8 cellular contexts compared by ENCODE assay signal in genomic region chr18:63155169-63155852, GRCh38.
A peak's percentile ranks its signal among the peaks of the same experiment; 100 is the strongest.
DNase-seq lines count a peak whose midpoint lies in the region; ATAC-seq, FAIRE-seq and TF ChIP-seq lines count a peak whose summit lies in the region.

No MANE protein-coding gene starts in this region.

- no peak overlapping the region for H3K27ac ChIP-seq in HepG2 (ENCODE audit: extremely low read length, insufficient read depth, low read length)

- H3K36me3 ChIP-seq in HepG2 (replicated peaks in 1 of 2; ENCODE audit: control insufficient read depth in 1 of 2, insufficient read depth in 2 of 2, low read length in 2 of 2): no peaks in the 10 kb centered on the region

- peaks cover 9% of the 10 kb centered on the region for H3K4me1 ChIP-seq in HepG2 (ENCODE audit: insufficient read depth, low read length)

- TF ChIP-seq POLR2A in HepG2 (IDR thresholded peaks at IDR 0.05; ENCODE audit: insufficient read depth in 1 of 2, low read depth in 2 of 2, low read length in 2 of 2): no peak

- H3K9ac ChIP-seq in HepG2 (ENCODE audit: insufficient read depth, low read depth, low read length): no peak overlapping the region

- POLR2A ChIA-PET in HepG2 (lab: Yijun Ruan, JAX): no interaction called here

- peak overlapping the region; percentile 66 for H3K4me2 ChIP-seq in HepG2 (ENCODE audit: low read depth, low read length)

- TF ChIP-seq EP300 in HepG2 (IDR thresholded peaks at IDR 0.05; ENCODE audit: low read depth in 2 of 2, low read length in 2 of 2) (no peak), HepG2 (CRISPR knock-in tag; IDR thresholded peaks at IDR 0.05; ENCODE audit: borderline replicate concordance) (no peak)

- in situ Hi-C loops in T47D (cut with HindIII; ENCODE audit: low pct_unique_long_range_greater_than_20kb, low sequenced_read_pairs): no loop called here
- in situ Hi-C loops in HepG2 (cut with HindIII; ENCODE audit: extremely low pct_ligation_motif_present, low pct_unique_long_range_greater_than_20kb): no loop called here

- H4K20me1 ChIP-seq in HepG2 (ENCODE audit: insufficient read depth, low read length): no peaks in the 10 kb centered on the region

- 17% methylated on average over 23 of the region's 23 CpGs for WGBS in HepG2 (ENCODE audit: low lambda C conversion rate)

- CTCF ChIA-PET in HepG2 (lab: Yijun Ruan, JAX; ENCODE audit: low intra/inter-chr PET ratio, low total read pairs): interaction anchor here (1.1 kb wide), 1 partner anchor 139 kb away, joined by 3 read pairs; no protein-coding TSS in a partner anchor

- DNase-seq in NCI-H146 (lab: John Stamatoyannopoulos, UW) (peak; percentile 99), UCSD-AML1 (lab: John Stamatoyannopoulos, UW; ENCODE audit: unreplicated experiment) (peak; percentile 51), T47D (ENCODE audit: low read depth in 1 of 2, low spot score in 1 of 2) (peak; percentile 11 to 81), HepG2 (ENCODE audit: low spot score) (peak; percentile 35), kidney glomerular epithelial cell (lab: John Stamatoyannopoulos, UW) (no peak)
- DNase-seq in stimulated activated CD8-positive, alpha-beta memory T cell treated with anti-CD3 and anti-CD28 coated beads, Interleukin-12 subunit alpha, Interleukin-12 subunit beta, amount 100 ng/mL, for 1 hour (ENCODE audit: low read depth): peak; percentile 55

- TF ChIP-seq CTCF in HepG2 (CRISPR knock-in tag; IDR thresholded peaks at IDR 0.05): peak; percentile 86

- TF ChIP-seq RAD21 in HepG2 (CRISPR knock-in tag; IDR thresholded peaks at IDR 0.05): peak; percentile 40; the same call in 1 of the 2 replicates

- no peak overlapping the region for H2AFZ ChIP-seq in HepG2 (ENCODE audit: low read length)

- no TSS peak for BruUV-seq in HepG2 (replicated peaks; lab: Mats Ljungman, UMichigan)

- no peaks in the 10 kb centered on the region for H3K79me2 ChIP-seq in HepG2 (ENCODE audit: insufficient read depth, low read length)

- intact Hi-C loops in HepG2 (cut with micrococcal nuclease; ENCODE audit: unreplicated experiment): loop anchor here (1.0 kb wide), 1 partner anchor 139 kb away; no protein-coding TSS in a partner anchor

- peaks cover 1 to 73% of the 10 kb centered on the region in 2 experiments; a peak in 4 of 5 replicates for H3K27me3 ChIP-seq in HepG2 (ENCODE audit: control insufficient read depth in 1 of 2, insufficient read depth in 2 of 2, low read length in 2 of 2)

- H3K9me3 ChIP-seq in HepG2 (ENCODE audit: low read length): no peaks in the 10 kb centered on the region

- FAIRE-seq in HepG2 (lab: Jason Lieb, UNC): peak; percentile 28

- ATAC-seq in GM18499 (IDR thresholded peaks at IDR 0.05; ENCODE audit: insufficient read depth, unreplicated experiment) (peak; percentile 32), HG02852 (IDR thresholded peaks at IDR 0.05; ENCODE audit: unreplicated experiment) (peak; percentile 33), HepG2 (peak; percentile 98)

- peak overlapping the region in 1 of 3 experiments; percentile 39; a peak in 1 of 6 replicates for H3K4me3 ChIP-seq in HepG2 (replicated peaks in 1 of 3; ENCODE audit: insufficient read depth in 1 of 3, low read depth in 2 of 3, low read length in 3 of 3)

TF ChIP-seq in HepG2, 621 proteins besides CTCF, POLR2A, EP300 and RAD21 (continues in another document):
- no peak for TF ChIP-seq ZNF230 (CRISPR knock-in tag; IDR thresholded peaks at IDR 0.05)
- TF ChIP-seq ARID4A (CRISPR knock-in tag; IDR thresholded peaks at IDR 0.05; ENCODE audit: borderline replicate concordance): no peak
- no peak for TF ChIP-seq NFIB (CRISPR knock-in tag; IDR thresholded peaks at IDR 0.05; ENCODE audit: borderline replicate concordance)
- no peak for TF ChIP-seq TBP (CRISPR knock-in tag; IDR thresholded peaks at IDR 0.05)
- TF ChIP-seq SSRP1 (CRISPR knock-in tag; IDR thresholded peaks at IDR 0.05): no peak
- TF ChIP-seq KDM6A (CRISPR knock-in tag; IDR thresholded peaks at IDR 0.05; ENCODE audit: low read depth): no peak
- no peak for TF ChIP-seq NR1H2 (CRISPR knock-in tag; IDR thresholded peaks at IDR 0.05; ENCODE audit: borderline replicate concordance, low read depth)
- peak; percentile 25; the same call in 1 of the 2 replicates for TF ChIP-seq SALL1 (CRISPR knock-in tag; IDR thresholded peaks at IDR 0.05)
- TF ChIP-seq ZNF841 (CRISPR knock-in tag; IDR thresholded peaks at IDR 0.05; ENCODE audit: borderline replicate concordance): no peak
- TF ChIP-seq AGO1 (IDR thresholded peaks at IDR 0.05; ENCODE audit: low read depth, low read length, poor library complexity, severe bottlenecking): no peak
- no peak for TF ChIP-seq ATF1 (CRISPR knock-in tag; IDR thresholded peaks at IDR 0.05)
- no peak for TF ChIP-seq ZNF550 (CRISPR knock-in tag; IDR thresholded peaks at IDR 0.05; ENCODE audit: borderline replicate concordance)
- TF ChIP-seq, protein P1, sequence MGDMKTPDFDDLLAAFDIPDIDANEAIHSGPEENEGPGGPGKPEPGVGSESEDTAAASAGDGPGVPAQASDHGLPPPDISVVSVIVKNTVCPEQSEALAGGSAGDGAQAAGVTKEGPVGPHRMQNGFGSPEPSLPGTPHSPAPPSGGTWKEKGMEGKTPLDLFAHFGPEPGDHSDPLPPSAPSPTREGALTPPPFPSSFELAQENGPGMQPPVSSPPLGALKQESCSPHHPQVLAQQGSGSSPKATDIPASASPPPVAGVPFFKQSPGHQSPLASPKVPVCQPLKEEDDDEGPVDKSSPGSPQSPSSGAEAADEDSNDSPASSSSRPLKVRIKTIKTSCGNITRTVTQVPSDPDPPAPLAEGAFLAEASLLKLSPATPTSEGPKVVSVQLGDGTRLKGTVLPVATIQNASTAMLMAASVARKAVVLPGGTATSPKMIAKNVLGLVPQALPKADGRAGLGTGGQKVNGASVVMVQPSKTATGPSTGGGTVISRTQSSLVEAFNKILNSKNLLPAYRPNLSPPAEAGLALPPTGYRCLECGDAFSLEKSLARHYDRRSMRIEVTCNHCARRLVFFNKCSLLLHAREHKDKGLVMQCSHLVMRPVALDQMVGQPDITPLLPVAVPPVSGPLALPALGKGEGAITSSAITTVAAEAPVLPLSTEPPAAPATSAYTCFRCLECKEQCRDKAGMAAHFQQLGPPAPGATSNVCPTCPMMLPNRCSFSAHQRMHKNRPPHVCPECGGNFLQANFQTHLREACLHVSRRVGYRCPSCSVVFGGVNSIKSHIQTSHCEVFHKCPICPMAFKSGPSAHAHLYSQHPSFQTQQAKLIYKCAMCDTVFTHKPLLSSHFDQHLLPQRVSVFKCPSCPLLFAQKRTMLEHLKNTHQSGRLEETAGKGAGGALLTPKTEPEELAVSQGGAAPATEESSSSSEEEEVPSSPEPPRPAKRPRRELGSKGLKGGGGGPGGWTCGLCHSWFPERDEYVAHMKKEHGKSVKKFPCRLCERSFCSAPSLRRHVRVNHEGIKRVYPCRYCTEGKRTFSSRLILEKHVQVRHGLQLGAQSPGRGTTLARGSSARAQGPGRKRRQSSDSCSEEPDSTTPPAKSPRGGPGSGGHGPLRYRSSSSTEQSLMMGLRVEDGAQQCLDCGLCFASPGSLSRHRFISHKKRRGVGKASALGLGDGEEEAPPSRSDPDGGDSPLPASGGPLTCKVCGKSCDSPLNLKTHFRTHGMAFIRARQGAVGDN (CRISPR knock-in tag; IDR thresholded peaks at IDR 0.05): peak; percentile 17; the same call in 1 of the 2 replicates
- peak; percentile 43; the same call in 1 of the 2 replicates for TF ChIP-seq NFKB2 (CRISPR knock-in tag; IDR thresholded peaks at IDR 0.05; ENCODE audit: borderline replicate concordance)
- TF ChIP-seq EHMT2 (IDR thresholded peaks at IDR 0.05; ENCODE audit: borderline replicate concordance, low read depth, low read length): no peak
- TF ChIP-seq POGK (CRISPR knock-in tag; conservative IDR thresholded peaks at IDR 0.05): 0 out of 2 replicates have a peak, but pooled peaks have one; percentile 45
- no peak for TF ChIP-seq NFYB (CRISPR knock-in tag; IDR thresholded peaks at IDR 0.05)

Comparison
In these comparisons a context has a peak if more than half of its experiments do, and no peak if none do; other contexts are left out.
1. ATAC-seq: peak in every context shown above with its lines; median percentile 98 in HepG2; 33 in HG02852; 32 in GM18499.